ENCODE assay signal across 2 cellular contexts in the genomic region with DNA sequence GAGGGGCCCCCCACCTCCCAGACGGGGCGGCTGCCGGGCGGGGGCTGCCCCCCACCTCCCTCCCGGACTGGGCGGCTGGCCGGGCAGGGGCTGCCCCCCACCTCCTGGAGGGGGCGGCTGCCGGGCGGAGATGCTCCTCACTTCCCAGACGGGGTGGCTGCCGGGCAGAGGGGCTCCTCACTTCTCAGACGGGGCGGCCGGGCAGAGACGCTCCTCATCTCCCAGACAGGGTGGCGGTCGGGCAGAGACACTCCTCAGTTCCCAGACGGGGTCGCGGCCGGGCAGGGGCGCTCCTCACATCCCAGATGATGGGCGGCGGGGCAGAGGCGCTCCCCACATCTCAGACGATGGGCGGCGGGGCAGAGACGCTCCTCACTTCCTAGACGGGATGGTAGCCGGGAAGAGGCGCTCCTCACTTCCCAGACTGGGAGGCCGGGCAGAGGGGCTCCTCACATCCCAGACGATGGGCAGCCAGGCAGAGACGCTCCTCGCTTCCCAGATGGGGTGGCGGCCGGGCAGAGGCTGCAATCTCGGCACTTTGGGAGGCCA. TPM values are rescaled to one million over a fixed set of nuclear protein-coding genes. Genes with fewer than 3 reads are reported as not detected.
"Had no signal": no experiment of that assay in that cellular context is flagged by ENCODE, and none has a peak within 500 bp of the region (broad histone marks: within the 10 kb centered on the region; RNA-seq: fewer than 3 reads in every experiment).

No MANE protein-coding gene starts in this region.

RNA-seq across cellular contexts. Expression of gene ABCA10, which starts 32.4 kb away (rescaled TPM):
- polyA plus RNA-seq: hepatocyte had no signal

RNA-seq across cellular contexts. Expression of gene ABCA6, which starts 54.5 kb away (rescaled TPM):
- polyA plus RNA-seq: immature natural killer cell had no signal
